In the genomic region with DNA sequence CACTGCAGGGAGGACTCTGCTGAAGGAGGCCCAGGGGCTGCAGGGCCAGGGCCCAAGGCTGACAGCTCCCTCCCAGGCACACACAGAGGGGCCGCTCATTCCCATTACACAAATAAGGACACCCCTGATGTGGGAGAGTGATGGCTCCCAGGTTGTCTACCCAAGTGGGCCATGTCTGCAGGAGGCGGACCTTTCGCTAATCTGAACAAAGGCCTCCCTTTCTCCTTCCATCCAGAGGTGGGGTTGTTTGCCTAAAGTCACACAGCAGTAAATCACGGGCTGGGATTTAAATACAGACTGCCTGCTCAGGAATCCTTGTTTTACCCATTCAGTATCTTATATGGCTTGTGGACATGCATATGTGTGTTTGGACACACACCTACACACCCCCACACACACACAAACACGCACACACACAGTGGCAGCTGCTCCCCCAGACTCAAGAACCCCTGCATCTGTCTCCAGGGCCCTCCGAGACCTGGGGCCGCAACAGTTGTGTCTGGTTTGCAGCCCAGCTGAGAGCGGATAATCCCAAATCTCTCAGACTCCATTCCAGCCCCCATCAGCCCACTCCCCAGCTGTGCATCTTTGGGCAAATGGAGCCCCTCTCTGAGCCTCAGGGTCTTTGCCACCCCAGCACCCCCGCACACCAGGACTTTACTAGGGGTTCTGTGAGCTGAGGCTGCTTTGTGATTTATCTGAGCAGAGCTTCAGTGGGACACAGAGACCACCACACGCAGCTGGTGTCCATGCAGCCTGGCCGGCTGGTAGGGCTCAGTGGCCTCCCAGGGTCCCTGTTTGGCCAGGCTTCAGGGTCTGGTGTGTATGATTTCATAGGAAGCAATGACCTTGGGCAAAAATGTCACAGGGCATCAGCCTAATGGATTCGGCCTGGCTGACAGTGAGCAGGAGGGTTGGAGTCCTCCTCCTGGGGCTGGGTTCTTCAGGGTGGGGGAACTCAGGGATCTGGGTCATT, we compare ENCODE assay signal across 28 cellular contexts.
"Had no signal": no experiment of that assay in that cellular context is flagged by ENCODE, and none has a peak within 500 bp of the region (broad histone marks: within the 10 kb centered on the region; RNA-seq: fewer than 3 reads in every experiment).

No MANE protein-coding gene starts in this region.

- H3K4me1 Mint-ChIP-seq: activated T-helper 17 cell treated with anti-CD3 and anti-CD28 coated beads, Interleukin-2, amount 50 U/mL, for 72 hours; central memory CD8-positive, alpha-beta T cell; immature natural killer cell; T-cell had no signal

- H3K4me1 ChIP-seq: breast epithelium, left ventricle myocardium inferior, tibial artery had no signal

- H3K9me3 Mint-ChIP-seq: activated naive CD4-positive, alpha-beta T cell treated with anti-CD3 and anti-CD28 coated beads, Interleukin-2, amount 50 U/mL, for 72 hours; activated T-helper 17 cell treated with anti-CD3 and anti-CD28 coated beads, Interleukin-2, amount 50 U/mL, for 72 hours; central memory CD8-positive, alpha-beta T cell; immature natural killer cell; neural crest cell; T-cell; T-helper 2 cell treated with Interferon-gamma antibody and Interleukin-4, amounts not matched to agents 5 μg/mL and 100 μg/mL, for 36 hours had no signal

- FAIRE-seq: astrocyte, colon, endothelial cell of umbilical vein, frontal cortex had no signal

- H3K27me3 ChIP-seq: breast epithelium, hepatocyte, spleen had no signal

- H3K4me3 ChIP-seq: breast epithelium, hepatocyte, left ventricle myocardium inferior, spleen, tibial artery had no signal

- H3K36me3 Mint-ChIP-seq: activated naive CD4-positive, alpha-beta T cell treated with anti-CD3 and anti-CD28 coated beads, Interleukin-2, amount 50 U/mL, for 72 hours; immature natural killer cell; T-cell had no signal

- H3K9me3 ChIP-seq: breast epithelium, left ventricle myocardium inferior, spleen, tibial artery had no signal

- H3K27ac Mint-ChIP-seq: activated naive CD4-positive, alpha-beta T cell treated with anti-CD3 and anti-CD28 coated beads, Interleukin-2, amount 50 U/mL, for 72 hours; activated T-helper 17 cell treated with anti-CD3 and anti-CD28 coated beads, Interleukin-2, amount 50 U/mL, for 72 hours; immature natural killer cell; progenitor cell of endocrine pancreas; T-cell; T-helper 2 cell treated with Interferon-gamma antibody and Interleukin-4, amounts not matched to agents 5 μg/mL and 100 μg/mL, for 36 hours had no signal

- H3K27ac ChIP-seq: breast epithelium, hepatocyte, left ventricle myocardium inferior, spleen, tibial artery, VCaP had no signal

- H2AFZ ChIP-seq: hepatocyte had no signal

- H3K27me3 Mint-ChIP-seq: activated T-helper 17 cell treated with anti-CD3 and anti-CD28 coated beads, Interleukin-2, amount 50 U/mL, for 72 hours; central memory CD8-positive, alpha-beta T cell; T-cell had no signal

- H3K4me2 ChIP-seq: hepatocyte had no signal

- ATAC-seq: activated naive CD4-positive, alpha-beta T cell treated with anti-CD3 and anti-CD28 coated beads, Interleukin-2, amount 50 U/mL, for 72 hours; activated T-helper 17 cell treated with anti-CD3 and anti-CD28 coated beads, Interleukin-2, amount 50 U/mL, for 72 hours; esophagus mucosa; stimulated activated naive CD8-positive, alpha-beta T cell treated with anti-CD3 and anti-CD28 coated beads, Interleukin-15, Interleukin-2, amounts not matched to agents 100 U/mL and 50 U/mL, for 24 hours; T-cell had no signal

- H3K36me3 ChIP-seq: breast epithelium, left ventricle myocardium inferior, spleen, tibial artery had no signal

- DNase-seq: activated CD4-positive, alpha-beta T cell treated with anti-CD3 and anti-CD28 coated beads for 1 hour; activated T-cell treated with anti-CD3 and anti-CD28 coated beads, Interleukin-2, amount 50 U/mL, for 1 hour; effector memory CD4-positive, alpha-beta T cell; glutamatergic neuron; immature natural killer cell; kidney glomerular epithelial cell; left ventricle myocardium inferior; mammary epithelial cell; retina; spleen; stimulated activated CD4-positive, alpha-beta T cell treated with anti-CD3 and anti-CD28 coated beads, Interleukin-4, amount 100 ng/mL, for 1 hour; stimulated activated naive CD8-positive, alpha-beta T cell treated with anti-CD3 and anti-CD28 coated beads, Interleukin-15, Interleukin-2, amounts not matched to agents 100 U/mL and 50 U/mL, for 24 hours; T-cell; tibial artery had no signal

- H3K4me3 Mint-ChIP-seq: activated T-helper 17 cell treated with anti-CD3 and anti-CD28 coated beads, Interleukin-2, amount 50 U/mL, for 72 hours; central memory CD8-positive, alpha-beta T cell; immature natural killer cell; neural crest cell; T-cell; T-helper 2 cell treated with Interferon-gamma antibody and Interleukin-4, amounts not matched to agents 5 μg/mL and 100 μg/mL, for 36 hours had no signal
